In genomic region chr4:153438916-153439756, GRCh38 we compare ENCODE assay signal across 8 cellular contexts.
DNase-seq lines count a peak whose midpoint lies in the region; ATAC-seq lines count a peak whose summit lies in the region.

No MANE protein-coding gene starts in this region.

- H3K4me3 Mint-ChIP-seq in activated naive CD4-positive, alpha-beta T cell treated with anti-CD3 and anti-CD28 coated beads, Interleukin-2, amount 50 U/mL, for 24 hours: peak overlapping the region; percentile 77

- peaks cover 60% of the 10 kb centered on the region for H3K4me1 Mint-ChIP-seq in activated naive CD4-positive, alpha-beta T cell treated with anti-CD3 and anti-CD28 coated beads, Interleukin-2, amount 50 U/mL, for 24 hours

- H3K27ac Mint-ChIP-seq in activated naive CD4-positive, alpha-beta T cell treated with anti-CD3 and anti-CD28 coated beads, Interleukin-2, amount 50 U/mL, for 24 hours: peak overlapping the region; percentile 83

- peak; percentile 81 for ATAC-seq in HG03457 (IDR thresholded peaks at IDR 0.05; ENCODE audit: unreplicated experiment)

- H3K36me3 Mint-ChIP-seq in activated naive CD4-positive, alpha-beta T cell treated with anti-CD3 and anti-CD28 coated beads, Interleukin-2, amount 50 U/mL, for 24 hours: no peaks in the 10 kb centered on the region

- H3K27me3 Mint-ChIP-seq in activated naive CD4-positive, alpha-beta T cell treated with anti-CD3 and anti-CD28 coated beads, Interleukin-2, amount 50 U/mL, for 24 hours: no peaks in the 10 kb centered on the region

- DNase-seq in activated CD8-positive, alpha-beta memory T cell treated with anti-CD3 and anti-CD28 coated beads for 24 hours: peak; percentile 68
- DNase-seq in activated CD8-positive, alpha-beta memory T cell treated with anti-CD3 and anti-CD28 coated beads, Interleukin-2, amount 50 U/mL, for 48 hours: no peak
- peak in 2 of 3 experiments; percentile 11 to 21 for DNase-seq in stimulated activated CD4-positive, alpha-beta T cell treated with anti-CD3 and anti-CD28 coated beads, TNF-alpha, amount 100 ng/mL, for 4 hours (ENCODE audit: low read depth in 3 of 3)
- DNase-seq in globus pallidus (ENCODE audit: low spot score): no peak
- DNase-seq in SW 1271 (lab: John Stamatoyannopoulos, UW): no peak
- DNase-seq in amygdala (lab: John Stamatoyannopoulos, UW): no peak

- no peaks in the 10 kb centered on the region for H3K9me3 Mint-ChIP-seq in activated naive CD4-positive, alpha-beta T cell treated with anti-CD3 and anti-CD28 coated beads, Interleukin-2, amount 50 U/mL, for 24 hours

Comparison
In these comparisons a context has a peak if more than half of its experiments do, and no peak if none do; other contexts are left out.
1. DNase-seq: peak in activated CD8-positive, alpha-beta memory T cell treated with anti-CD3 and anti-CD28 coated beads for 24 hours (single experiment) and stimulated activated CD4-positive, alpha-beta T cell treated with anti-CD3 and anti-CD28 coated beads, TNF-alpha, amount 100 ng/mL, for 4 hours (2 of 3); none in activated CD8-positive, alpha-beta memory T cell treated with anti-CD3 and anti-CD28 coated beads, Interleukin-2, amount 50 U/mL, for 48 hours (single experiment), globus pallidus (single experiment), SW 1271 (0 of 2) and amygdala (0 of 56).